ENCODE assay signal across 17 cellular contexts in the genomic region with DNA sequence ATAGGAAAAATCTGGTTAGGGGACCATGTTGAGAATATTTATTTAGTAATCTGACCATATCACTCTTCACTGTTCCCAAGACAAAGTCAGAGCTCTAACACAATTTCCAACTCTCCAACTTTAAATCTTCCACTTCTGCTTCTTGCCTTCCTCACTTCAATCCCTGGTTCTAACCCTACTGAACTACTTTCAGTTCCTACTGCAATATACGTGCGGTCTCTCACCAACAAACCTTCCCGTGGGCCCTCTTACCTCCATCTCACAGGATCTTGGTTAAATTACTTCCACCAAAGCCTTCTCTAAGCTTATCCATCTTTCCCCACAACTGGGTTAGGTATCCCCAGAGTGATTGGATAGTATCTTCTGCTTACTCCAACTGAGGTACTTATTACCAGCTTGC. TPM values are rescaled to one million over a fixed set of nuclear protein-coding genes. Genes with fewer than 3 reads are reported as not detected.
A peak's percentile ranks its signal among the peaks of the same experiment; 100 is the strongest.
DNase-seq lines count a peak whose midpoint lies in the region; ATAC-seq and TF ChIP-seq lines count a peak whose summit lies in the region.
"Had no signal": no experiment of that assay in that cellular context is flagged by ENCODE, and none has a peak within 500 bp of the region (broad histone marks: within the 10 kb centered on the region; RNA-seq: fewer than 3 reads in every experiment).

No MANE protein-coding gene starts in this region.

- peak overlapping the region; percentile 59 for H3K27ac Mint-ChIP-seq in stimulated activated naive CD8-positive, alpha-beta T cell treated with anti-CD3 and anti-CD28 coated beads, Interleukin-15, Interleukin-2, amounts not matched to agents 100 ng/mL and 50 ng/mL, for 24 hours
- H3K27ac Mint-ChIP-seq in activated CD4-positive, alpha-beta memory T cell treated with anti-CD3 and anti-CD28 coated beads, Interleukin-2, amount 10 ng/mL, durations not matched to agents 7 days and 5 days, result peak overlapping the region; percentile 40
- peak overlapping the region; percentile 44 for H3K27ac Mint-ChIP-seq in endothelial cell (ENCODE audit: unreplicated experiment)
- H3K27ac Mint-ChIP-seq: endodermal cell had no signal

- POLR2A ChIA-PET in activated CD4-positive, alpha-beta memory T cell treated with anti-CD3 and anti-CD28 coated beads, Interleukin-2, amount 10 ng/mL, durations not matched to agents 7 days and 5 days (lab: Charles Lee), result interaction anchor here (0.9 to 6.1 kb wide), 2 partner anchors 8 to 110 kb away, joined by 3 to 53 read pairs; a partner anchor contains a TSS

- peaks cover 90% of the 10 kb centered on the region for H3K36me3 Mint-ChIP-seq in stimulated activated naive CD8-positive, alpha-beta T cell treated with anti-CD3 and anti-CD28 coated beads, Interleukin-15, Interleukin-2, amounts not matched to agents 100 ng/mL and 50 ng/mL, for 24 hours (ENCODE audit: low read depth)
- peaks cover 87% of the 10 kb centered on the region for H3K36me3 Mint-ChIP-seq in activated CD4-positive, alpha-beta memory T cell treated with anti-CD3 and anti-CD28 coated beads, Interleukin-2, amount 10 ng/mL, durations not matched to agents 7 days and 5 days (ENCODE audit: low read depth)
- H3K36me3 Mint-ChIP-seq in endothelial cell (ENCODE audit: low read depth, unreplicated experiment), result peaks cover 45% of the 10 kb centered on the region

- no peaks in the 10 kb centered on the region for H3K9me3 Mint-ChIP-seq in stimulated activated naive CD8-positive, alpha-beta T cell treated with anti-CD3 and anti-CD28 coated beads, Interleukin-15, Interleukin-2, amounts not matched to agents 100 ng/mL and 50 ng/mL, for 24 hours
- no peaks in the 10 kb centered on the region for H3K9me3 Mint-ChIP-seq in activated CD4-positive, alpha-beta memory T cell treated with anti-CD3 and anti-CD28 coated beads, Interleukin-2, amount 10 ng/mL, durations not matched to agents 7 days and 5 days
- H3K9me3 Mint-ChIP-seq in endothelial cell (ENCODE audit: unreplicated experiment), result no peaks in the 10 kb centered on the region
- H3K9me3 Mint-ChIP-seq: endodermal cell had no signal

- no peaks in the 10 kb centered on the region for H3K27me3 Mint-ChIP-seq in stimulated activated naive CD8-positive, alpha-beta T cell treated with anti-CD3 and anti-CD28 coated beads, Interleukin-15, Interleukin-2, amounts not matched to agents 100 ng/mL and 50 ng/mL, for 24 hours
- H3K27me3 Mint-ChIP-seq in activated CD4-positive, alpha-beta memory T cell treated with anti-CD3 and anti-CD28 coated beads, Interleukin-2, amount 10 ng/mL, durations not matched to agents 7 days and 5 days, result no peaks in the 10 kb centered on the region
- H3K27me3 Mint-ChIP-seq in endothelial cell (ENCODE audit: unreplicated experiment), result peaks cover 2% of the 10 kb centered on the region

- CTCF ChIA-PET in activated CD4-positive, alpha-beta memory T cell treated with anti-CD3 and anti-CD28 coated beads, Interleukin-2, amount 10 ng/mL, durations not matched to agents 7 days and 5 days (lab: Charles Lee), result interaction anchor here (0.8 kb wide), 1 partner anchor 189 kb away, joined by 3 read pairs; no protein-coding TSS in a partner anchor

- H3K4me3 Mint-ChIP-seq in stimulated activated naive CD8-positive, alpha-beta T cell treated with anti-CD3 and anti-CD28 coated beads, Interleukin-15, Interleukin-2, amounts not matched to agents 100 ng/mL and 50 ng/mL, for 24 hours, result no peak overlapping the region
- H3K4me3 Mint-ChIP-seq in activated CD4-positive, alpha-beta memory T cell treated with anti-CD3 and anti-CD28 coated beads, Interleukin-2, amount 10 ng/mL, durations not matched to agents 7 days and 5 days, result no peak overlapping the region
- peak overlapping the region; percentile 44 for H3K4me3 Mint-ChIP-seq in endothelial cell (ENCODE audit: unreplicated experiment)
- H3K4me3 Mint-ChIP-seq: endodermal cell had no signal

- no peak for DNase-seq in stimulated activated naive CD8-positive, alpha-beta T cell treated with anti-CD3 and anti-CD28 coated beads, Interleukin-15, Interleukin-2, amounts not matched to agents 100 U/mL and 50 U/mL, for 24 hours
- DNase-seq in activated CD4-positive, alpha-beta memory T cell treated with anti-CD3 and anti-CD28 coated beads, Interleukin-2, amount 10 ng/mL, durations not matched to agents 7 days and 5 days, result no peak
- DNase-seq in endothelial cell (ENCODE audit: low spot score) (no peak), activated gamma-delta T cell treated with Interleukin-2 at 50 U/mL for 16 hours (no peak), left cardiac atrium (no peak)
- no peak for DNase-seq in activated CD4-positive, CD25-positive, alpha-beta regulatory T cell treated with anti-CD3 and anti-CD28 coated beads, Interleukin-2, amount 50 U/mL, for 72 hours
- DNase-seq: activated naive CD4-positive, alpha-beta T cell treated with Interleukin-2 at 50 U/mL for 16 hours; body of pancreas; COR-L47; endodermal cell; glutamatergic neuron; KG1; left ventricle myocardium inferior; NCI-H1092; spleen had no signal

- no peak for TF ChIP-seq CTCF in endothelial cell (IDR thresholded peaks at IDR 0.05; ENCODE audit: unreplicated experiment)

- ATAC-seq in stimulated activated naive CD8-positive, alpha-beta T cell treated with anti-CD3 and anti-CD28 coated beads, Interleukin-15, Interleukin-2, amounts not matched to agents 100 U/mL and 50 U/mL, for 24 hours, result no peak
- no peak for ATAC-seq in left cardiac atrium
- ATAC-seq: body of pancreas, Panc1 had no signal

- intact Hi-C loops in left cardiac atrium (cut with DNase I), result no loop called here

- H3K4me1 Mint-ChIP-seq in stimulated activated naive CD8-positive, alpha-beta T cell treated with anti-CD3 and anti-CD28 coated beads, Interleukin-15, Interleukin-2, amounts not matched to agents 100 ng/mL and 50 ng/mL, for 24 hours (ENCODE audit: low read depth), result peaks cover 73% of the 10 kb centered on the region
- peaks cover 72% of the 10 kb centered on the region for H3K4me1 Mint-ChIP-seq in activated CD4-positive, alpha-beta memory T cell treated with anti-CD3 and anti-CD28 coated beads, Interleukin-2, amount 10 ng/mL, durations not matched to agents 7 days and 5 days
- H3K4me1 Mint-ChIP-seq in endothelial cell (ENCODE audit: unreplicated experiment), result peaks cover 32% of the 10 kb centered on the region

RNA-seq across cellular contexts. Expression of a gene that starts 8.0 kb away (rescaled TPM):
- total RNA-seq in activated CD4-positive, alpha-beta memory T cell treated with anti-CD3 and anti-CD28 coated beads, Interleukin-2, amount 10 ng/mL, durations not matched to agents 7 days and 5 days, result 100 to 1,000 TPM; 106 to 108 TPM
- total RNA-seq in endothelial cell (ENCODE audit: unreplicated experiment) (107 TPM), left cardiac atrium (10 to 100 TPM; 37.2 to 51.3 TPM)
